ENCODE assay signal across 8 cellular contexts in the genomic region with DNA sequence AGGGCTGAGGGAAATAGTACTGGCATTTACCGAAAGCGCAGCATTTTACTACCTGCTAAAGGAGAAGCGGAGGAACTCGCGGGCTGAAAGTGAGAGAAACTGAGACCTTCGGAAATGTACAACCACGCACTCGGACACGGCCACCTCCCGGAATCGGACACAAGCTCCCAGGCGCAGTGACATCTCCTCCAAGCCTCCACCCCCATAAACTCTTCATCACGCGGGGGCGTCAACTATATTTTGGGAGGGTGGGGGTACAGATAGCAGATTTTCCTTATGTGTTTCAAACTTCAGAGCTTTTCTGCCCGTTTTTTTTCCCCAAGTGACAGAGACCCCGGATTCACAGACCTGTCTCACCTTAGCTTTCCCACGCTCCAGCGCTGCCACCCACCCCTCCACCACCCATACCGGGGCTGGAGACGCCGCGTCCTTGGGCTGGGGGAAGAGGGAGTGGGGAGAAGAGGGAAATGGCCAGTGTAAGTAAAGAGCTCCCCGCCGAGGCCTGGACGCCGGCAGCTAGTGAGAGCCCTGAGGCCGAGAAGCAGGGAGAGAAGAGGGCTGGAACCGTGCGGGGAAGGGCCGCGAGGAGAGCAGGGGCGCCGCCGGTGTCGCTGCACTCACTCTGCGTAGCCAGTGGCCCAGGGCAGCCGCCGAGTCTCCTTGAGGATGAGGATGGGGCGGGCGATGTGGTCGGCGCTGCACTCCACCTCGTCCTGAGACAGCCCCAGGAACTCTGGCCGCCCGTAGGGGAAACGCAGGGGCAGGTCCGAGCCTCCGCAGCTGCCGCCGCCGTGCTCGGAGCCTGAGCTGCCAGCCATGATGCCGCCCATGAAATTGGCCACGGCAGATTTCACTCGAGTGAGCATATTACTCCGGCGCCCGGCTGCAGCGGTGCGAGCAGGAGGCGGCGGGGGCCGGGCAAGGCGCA. TPM values are rescaled to one million over a fixed set of nuclear protein-coding genes. Genes with fewer than 3 reads are reported as not detected.
DNase-seq lines count a peak whose midpoint lies in the region; ATAC-seq lines count a peak whose summit lies in the region.

No MANE protein-coding gene starts in this region.

- H3K9me3 Mint-ChIP-seq in activated T-cell treated with anti-CD3 and anti-CD28 coated beads, Interleukin-2, amount 50 U/mL, for 4 hours = no peaks in the 10 kb centered on the region

- peaks cover 13% of the 10 kb centered on the region for H3K4me1 Mint-ChIP-seq in activated T-cell treated with anti-CD3 and anti-CD28 coated beads, Interleukin-2, amount 50 U/mL, for 4 hours (ENCODE audit: low read depth)

- ATAC-seq in activated T-cell treated with anti-CD3 and anti-CD28 coated beads, Interleukin-2, amount 50 U/mL, for 4 hours = peak; percentile 54 to 58

- peak overlapping the region; percentile 78 for H3K4me3 Mint-ChIP-seq in activated T-cell treated with anti-CD3 and anti-CD28 coated beads, Interleukin-2, amount 50 U/mL, for 4 hours

- peak; percentile 0 to 11 for DNase-seq in stimulated activated CD4-positive, alpha-beta T cell treated with anti-CD3 and anti-CD28 coated beads, Interleukin-12 subunit alpha, Interleukin-12 subunit beta, amount 100 ng/mL, for 24 hours (ENCODE audit: low read depth in 2 of 2)
- DNase-seq in stimulated activated CD4-positive, alpha-beta T cell treated with anti-CD3 and anti-CD28 coated beads, Interleukin-1b, Interleukin-23, amount 100 ng/mL, for 48 hours = no peak
- peak; percentile 13 for DNase-seq in HCEC 1CT
- peak; percentile 51 for DNase-seq in M059J (ENCODE audit: low read depth)
- DNase-seq in activated T-cell treated with anti-CD3 and anti-CD28 coated beads, Interleukin-2, amount 50 U/mL, for 4 hours = no peak
- peak; percentile 47 for DNase-seq in glomerular visceral epithelial cell (ENCODE audit: extremely low spot score)
- peak; percentile 57 for DNase-seq in occipital lobe (lab: John Stamatoyannopoulos, UW)
- no peak for DNase-seq in NCI-H187 treated with DMSO at 0.1 percent for 48 hours (lab: John Stamatoyannopoulos, UW)

- peaks cover 47% of the 10 kb centered on the region for H3K27me3 Mint-ChIP-seq in activated T-cell treated with anti-CD3 and anti-CD28 coated beads, Interleukin-2, amount 50 U/mL, for 4 hours (ENCODE audit: low read depth)

- no peaks in the 10 kb centered on the region for H3K36me3 Mint-ChIP-seq in activated T-cell treated with anti-CD3 and anti-CD28 coated beads, Interleukin-2, amount 50 U/mL, for 4 hours (ENCODE audit: insufficient read depth)

RNA-seq across cellular contexts. Expression of gene PPM1H, which starts 0.8 kb away (rescaled TPM):
- total RNA-seq in M059J (2014; rRNA removed; shearing (Covaris generic)) = 5.2 and 9.2 TPM in 2 replicates
- under 1 TPM; 0.03 to 0.25 (median 0.19) TPM for total RNA-seq in activated T-cell treated with anti-CD3 and anti-CD28 coated beads, Interleukin-2, amount 50 U/mL, for 4 hours
- 10.6 TPM for total RNA-seq in occipital lobe

Comparison
In these comparisons a context has a peak if more than half of its experiments do, and no peak if none do; other contexts are left out.
1. DNase-seq: peak in stimulated activated CD4-positive, alpha-beta T cell treated with anti-CD3 and anti-CD28 coated beads, Interleukin-12 subunit alpha, Interleukin-12 subunit beta, amount 100 ng/mL, for 24 hours (2 of 2), HCEC 1CT (single experiment), M059J (single experiment), glomerular visceral epithelial cell (single experiment) and occipital lobe (single experiment); none in stimulated activated CD4-positive, alpha-beta T cell treated with anti-CD3 and anti-CD28 coated beads, Interleukin-1b, Interleukin-23, amount 100 ng/mL, for 48 hours (single experiment), activated T-cell treated with anti-CD3 and anti-CD28 coated beads, Interleukin-2, amount 50 U/mL, for 4 hours (single experiment) and NCI-H187 treated with DMSO at 0.1 percent for 48 hours (single experiment).